In genomic region chr14:100028990-100029677, GRCh38 we compare ENCODE assay signal across 1 cellular context.
TF ChIP-seq lines count a peak whose summit lies in the region.

No MANE protein-coding gene starts in this region.

TF ChIP-seq in A549, 52 proteins besides CTCF, POLR2A, EP300 and RAD21 (continued from another document):
- TF ChIP-seq BHLHE40 (IDR thresholded peaks at IDR 0.05; ENCODE audit: low read depth, low read length) (no peak), BCL3 (IDR thresholded peaks at IDR 0.05) (no peak), HDAC2 (IDR thresholded peaks at IDR 0.05) (no peak), HOXB5 (CRISPR knock-in tag; IDR thresholded peaks at IDR 0.05) (no peak), SMC3 (IDR thresholded peaks at IDR 0.05) (no peak), REST (IDR thresholded peaks at IDR 0.05) (no peak), CHD2 (IDR thresholded peaks at IDR 0.05; ENCODE audit: low read length, partially characterized antibody) (no peak), ZFP36 (IDR thresholded peaks at IDR 0.05; ENCODE audit: borderline replicate concordance, partially characterized antibody) (no peak), FOSL2 (IDR thresholded peaks at IDR 0.05) (no peak), FOSL2 (CRISPR knock-in tag; IDR thresholded peaks at IDR 0.05) (no peak)
